In the genomic region with DNA sequence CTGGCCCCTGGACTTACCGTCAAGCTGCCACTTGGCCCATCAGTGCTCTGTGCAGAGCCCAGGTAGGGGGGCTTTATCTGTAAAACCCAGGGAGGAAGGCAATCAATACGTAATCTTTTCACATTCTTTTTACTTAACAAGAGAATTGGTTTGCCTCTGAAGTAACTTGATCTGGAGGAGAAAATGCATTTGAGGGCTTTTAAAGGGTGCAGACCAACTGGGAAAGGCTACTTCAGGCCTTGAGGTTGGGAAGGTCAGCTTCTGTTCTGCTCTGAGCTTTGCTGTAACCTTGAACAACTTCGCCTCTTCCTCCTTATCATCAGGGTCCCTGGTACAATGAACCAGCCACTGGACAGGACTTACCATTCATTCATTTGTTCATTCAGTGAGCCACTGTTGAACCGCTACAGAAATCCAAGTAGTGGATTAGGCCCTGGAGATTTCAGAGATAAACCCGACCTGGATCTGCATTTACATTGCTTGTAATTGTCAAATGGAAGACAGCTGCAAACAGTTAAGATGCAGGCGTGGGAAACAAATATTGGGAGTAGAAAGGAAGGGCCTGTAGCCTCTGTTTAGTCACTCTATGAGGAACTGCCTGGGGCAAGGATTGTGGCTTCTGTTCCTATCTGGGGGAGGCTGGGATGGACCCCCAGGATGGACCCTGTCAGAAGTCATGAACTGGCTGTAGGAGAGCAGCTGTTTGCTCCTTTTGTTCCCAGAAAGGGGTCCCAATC, we compare ENCODE assay signal across 13 cellular contexts.
A peak's percentile ranks its signal among the peaks of the same experiment; 100 is the strongest.
DNase-seq lines count a peak whose midpoint lies in the region; ATAC-seq and TF ChIP-seq lines count a peak whose summit lies in the region.
"Had no signal": no experiment of that assay in that cellular context is flagged by ENCODE, and none has a peak within 500 bp of the region (broad histone marks: within the 10 kb centered on the region; RNA-seq: fewer than 3 reads in every experiment).

No MANE protein-coding gene starts in this region.

- no peaks in the 10 kb centered on the region for H3K79me1 ChIP-seq in mesendoderm (ENCODE audit: low read length)

- H4K20me1 ChIP-seq in HCT116 (ENCODE audit: insufficient read depth), result no peaks in the 10 kb centered on the region

- H3K56ac ChIP-seq in mesendoderm (ENCODE audit: low read length), result peak overlapping the region; percentile 62

- no peak overlapping the region for H3K27ac ChIP-seq in HCT116 (ENCODE audit: low read depth, low read length)
- H3K27ac ChIP-seq in mesendoderm (ENCODE audit: low read depth, low read length), result peak overlapping the region; percentile 76
- no peak overlapping the region for H3K27ac ChIP-seq in colonic mucosa
- H3K27ac ChIP-seq: VCaP had no signal

- no peaks in the 10 kb centered on the region for H3K36me3 ChIP-seq in HCT116 (ENCODE audit: control insufficient read depth in 1 of 2, insufficient read depth in 2 of 2, low read length in 2 of 2)
- no peaks in the 10 kb centered on the region for H3K36me3 ChIP-seq in mesendoderm (ENCODE audit: control insufficient read depth, insufficient read depth, low read length)
- no peaks in the 10 kb centered on the region for H3K36me3 ChIP-seq in colonic mucosa

- ATAC-seq in HCT116 (no peak), HG02759 (IDR thresholded peaks at IDR 0.05; ENCODE audit: unreplicated experiment) (no peak)

- H3K4me3 Mint-ChIP-seq in brain, result peak overlapping the region in 4 of 5 experiments; percentile 14 to 45 (median 32)
- H3K4me3 Mint-ChIP-seq: activated T-helper 1 cell treated with anti-CD3 and anti-CD28 coated beads, Interleukin-12 subunit alpha, Interleukin-12 subunit beta, Interleukin-2, Interleukin-4 antibody, amounts not matched to agents 30 ng/mL and 10 ng/mL and 1 ng/mL, durations not matched to agents 14 hours and 24 hours and 36 hours had no signal

- CTCF ChIA-PET in HCT116 (lab: Charles Lee), result no interaction called here

- H4K5ac ChIP-seq in mesendoderm (ENCODE audit: low read length), result no peak overlapping the region

- peak overlapping the region; percentile 73 for H2BK120ac ChIP-seq in mesendoderm (ENCODE audit: low read depth, low read length)

- peaks cover 65% of the 10 kb centered on the region for H3K4me1 Mint-ChIP-seq in brain

- H3K27me3 Mint-ChIP-seq in brain, result peaks cover under 1% of the 10 kb centered on the region

- H3K4me2 ChIP-seq in HCT116 (ENCODE audit: low read length) (peak overlapping the region; percentile 66), mesendoderm (ENCODE audit: low read length) (no peak overlapping the region)

- no peak overlapping the region for H4K8ac ChIP-seq in mesendoderm (ENCODE audit: low read depth, low read length)

- no peaks in the 10 kb centered on the region for H3K9me3 ChIP-seq in HCT116 (ENCODE audit: control insufficient read depth in 1 of 2, insufficient read depth in 1 of 2, low read depth in 1 of 2, low read length in 2 of 2)
- H3K9me3 ChIP-seq in colonic mucosa, result no peaks in the 10 kb centered on the region

- no CpG with 5 or more reads among the region's 6 CpGs for WGBS in mesendoderm (ENCODE audit: extremely low coverage, insufficient coverage, low lambda C conversion rate)

- H3K18ac ChIP-seq in mesendoderm (ENCODE audit: low read length), result peak overlapping the region; percentile 20

- no peak overlapping the region for H2BK15ac ChIP-seq in mesendoderm (replicated peaks; ENCODE audit: low read depth)

- POLR2A ChIA-PET in HCT116 (lab: Charles Lee), result interaction anchor here (0.7 kb wide), 1 partner anchor 13 kb away, joined by 3 read pairs; no protein-coding TSS in a partner anchor

- peak overlapping the region; percentile 17 to 90 (median 82) for H3K27ac Mint-ChIP-seq in brain
- H3K27ac Mint-ChIP-seq: activated T-helper 1 cell treated with anti-CD3 and anti-CD28 coated beads, Interleukin-12 subunit alpha, Interleukin-12 subunit beta, Interleukin-2, Interleukin-4 antibody, amounts not matched to agents 30 ng/mL and 10 ng/mL and 1 ng/mL, durations not matched to agents 14 hours and 24 hours and 36 hours had no signal

- H3K79me2 ChIP-seq in HCT116 (ENCODE audit: insufficient read depth, low read length) (no peaks in the 10 kb centered on the region), mesendoderm (ENCODE audit: control insufficient read depth, insufficient read depth, low read length) (no peaks in the 10 kb centered on the region)

- no peak for TF ChIP-seq RAD21 in HCT116 (IDR thresholded peaks at IDR 0.05; ENCODE audit: low read depth)

- BruUV-seq in HCT116 (replicated peaks; lab: Mats Ljungman, UMichigan), result no TSS peak

- DNase-seq in AG09319 (ENCODE audit: extremely low read depth, low read depth), result peak; percentile 59
- DNase-seq in HCT116 (ENCODE audit: low read depth, low spot score), result no peak
- DNase-seq in mesendoderm, result peak; percentile 91
- DNase-seq in H4 (ENCODE audit: low spot score), result no peak
- no peak for DNase-seq in colonic mucosa
- no peak for DNase-seq in GDM1 (lab: John Stamatoyannopoulos, UW)
- DNase-seq: NK-92 treated with Interleukin-12 subunit alpha and Interleukin-12 subunit beta, amount 100 ng/mL, for 24 hours; stimulated activated CD4-positive, alpha-beta T cell treated with anti-CD3 and anti-CD28 coated beads, Interleukin-2, amount 100 ng/mL, for 48 hours; substantia nigra had no signal

- no peak overlapping the region for H2AK5ac ChIP-seq in mesendoderm (ENCODE audit: low read length)

- intact Hi-C loops in HCT116 (cut with micrococcal nuclease), result no loop called here
- intact Hi-C loops in colonic mucosa (cut with DNase I), result no loop called here

- H3K27me3 ChIP-seq in HCT116 (ENCODE audit: insufficient read depth, low read length), result no peaks in the 10 kb centered on the region
- no peaks in the 10 kb centered on the region for H3K27me3 ChIP-seq in mesendoderm (ENCODE audit: insufficient read depth, low read length, poor library complexity)
- H3K27me3 ChIP-seq in colonic mucosa, result no peaks in the 10 kb centered on the region

- H3K9me3 Mint-ChIP-seq in brain, result no peaks in the 10 kb centered on the region
- H3K9me3 Mint-ChIP-seq: activated T-helper 1 cell treated with anti-CD3 and anti-CD28 coated beads, Interleukin-12 subunit alpha, Interleukin-12 subunit beta, Interleukin-2, Interleukin-4 antibody, amounts not matched to agents 30 ng/mL and 10 ng/mL and 1 ng/mL, durations not matched to agents 14 hours and 24 hours and 36 hours had no signal

- H3K23ac ChIP-seq in mesendoderm (ENCODE audit: low read length), result no peak overlapping the region

- TF ChIP-seq CTCF in AG09319 (IDR thresholded peaks at IDR 0.05; ENCODE audit: low read depth, low read length) (no peak), HCT116 (IDR thresholded peaks at IDR 0.05 in 2 of 3, conservative IDR thresholded peaks at IDR 0.05 in 1 of 3; ENCODE audit: borderline replicate concordance in 1 of 3, insufficient read depth in 1 of 3, low read depth in 2 of 3, low read length in 2 of 3) (no peak), brain (conservative IDR thresholded peaks at IDR 0.05) (no peak), colonic mucosa (IDR thresholded peaks at IDR 0.05) (no peak)

- H2AFZ ChIP-seq in HCT116 (ENCODE audit: low read depth, low read length, poor library complexity, severe bottlenecking), result no peak overlapping the region

- no peak overlapping the region for H3K9ac ChIP-seq in HCT116 (ENCODE audit: low read length)
- peak overlapping the region; percentile 47 for H3K9ac ChIP-seq in mesendoderm (ENCODE audit: low read length)
- H3K9ac ChIP-seq in colonic mucosa (ENCODE audit: low read depth in 2 of 2, low read length in 2 of 2), result no peak overlapping the region

- H3K4me1 ChIP-seq in HCT116 (ENCODE audit: control insufficient read depth in 1 of 2, insufficient read depth in 2 of 2, low read length in 2 of 2) (peaks cover 6 to 26% of the 10 kb centered on the region in 2 experiments; a peak in 3 of 4 replicates), mesendoderm (ENCODE audit: control insufficient read depth, low read depth, low read length) (peaks cover 17% of the 10 kb centered on the region), colonic mucosa (no peaks in the 10 kb centered on the region)

- H3K9me2 ChIP-seq in HCT116 (ENCODE audit: insufficient read depth), result no peaks in the 10 kb centered on the region

- peak overlapping the region; percentile 81 for H2BK5ac ChIP-seq in mesendoderm (ENCODE audit: low read length)

- RAD21 ChIA-PET in HCT116 (lab: Charles Lee; ENCODE audit: low non-redundant PET in 1 of 2, low total read pairs in 2 of 2, uncharacterized antibody in 2 of 2, unreplicated experiment in 2 of 2), result no interaction called here

- H3K36me3 Mint-ChIP-seq in brain, result no peaks in the 10 kb centered on the region

- TF ChIP-seq POLR2A in HCT116 (IDR thresholded peaks at IDR 0.05; ENCODE audit: borderline replicate concordance, extremely low read depth, insufficient read depth, insufficient read length), result no peak

- no peak overlapping the region for H3K4ac ChIP-seq in mesendoderm (ENCODE audit: low read depth, low read length)

- no peak overlapping the region for H3K4me3 ChIP-seq in HCT116 (replicated peaks in 1 of 2; ENCODE audit: low read depth in 1 of 2, low read length in 2 of 2)
- H3K4me3 ChIP-seq in mesendoderm (ENCODE audit: low read length), result no peak overlapping the region
- H3K4me3 ChIP-seq in colonic mucosa, result no peak overlapping the region

TF ChIP-seq in HCT116, 20 proteins besides CTCF, POLR2A, EP300 and RAD21 (continues in another document):
- TF ChIP-seq TCF7L2 (IDR thresholded peaks at IDR 0.05; ENCODE audit: borderline replicate concordance, extremely low read depth, insufficient read depth, insufficient read length) (no peak), ZFX (IDR thresholded peaks at IDR 0.05) (no peak), FOSL1 (IDR thresholded peaks at IDR 0.05; ENCODE audit: low read depth) (no peak), EGR1 (IDR thresholded peaks at IDR 0.05; ENCODE audit: low read depth) (no peak), EZH2 (IDR thresholded peaks at IDR 0.05) (no peak), SP1 (IDR thresholded peaks at IDR 0.05; ENCODE audit: low read depth) (no peak), POLR2AphosphoS5 (IDR thresholded peaks at IDR 0.05; ENCODE audit: low read depth, low read length) (no peak), CEBPB (IDR thresholded peaks at IDR 0.05; ENCODE audit: low read depth) (no peak)
- TF ChIP-seq, protein P1, sequence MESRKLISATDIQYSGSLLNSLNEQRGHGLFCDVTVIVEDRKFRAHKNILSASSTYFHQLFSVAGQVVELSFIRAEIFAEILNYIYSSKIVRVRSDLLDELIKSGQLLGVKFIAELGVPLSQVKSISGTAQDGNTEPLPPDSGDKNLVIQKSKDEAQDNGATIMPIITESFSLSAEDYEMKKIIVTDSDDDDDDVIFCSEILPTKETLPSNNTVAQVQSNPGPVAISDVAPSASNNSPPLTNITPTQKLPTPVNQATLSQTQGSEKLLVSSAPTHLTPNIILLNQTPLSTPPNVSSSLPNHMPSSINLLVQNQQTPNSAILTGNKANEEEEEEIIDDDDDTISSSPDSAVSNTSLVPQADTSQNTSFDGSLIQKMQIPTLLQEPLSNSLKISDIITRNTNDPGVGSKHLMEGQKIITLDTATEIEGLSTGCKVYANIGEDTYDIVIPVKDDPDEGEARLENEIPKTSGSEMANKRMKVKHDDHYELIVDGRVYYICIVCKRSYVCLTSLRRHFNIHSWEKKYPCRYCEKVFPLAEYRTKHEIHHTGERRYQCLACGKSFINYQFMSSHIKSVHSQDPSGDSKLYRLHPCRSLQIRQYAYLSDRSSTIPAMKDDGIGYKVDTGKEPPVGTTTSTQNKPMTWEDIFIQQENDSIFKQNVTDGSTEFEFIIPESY (IDR thresholded peaks at IDR 0.05; ENCODE audit: extremely low read depth, insufficient replicate concordance, low read length), result no peak

Comparison
In these comparisons a context has a peak if more than half of its experiments do, and no peak if none do; other contexts are left out.
1. DNase-seq: peak in AG09319 (single experiment) and mesendoderm (single experiment); none in HCT116 (single experiment), H4 (single experiment), colonic mucosa (single experiment) and GDM1 (single experiment).